In genomic region chr11:61231585-61231984, GRCh38 we compare ENCODE assay signal across 2 cellular contexts. TPM values are rescaled to one million over a fixed set of nuclear protein-coding genes. Genes with fewer than 3 reads are reported as not detected.
"Had no signal": no experiment of that assay in that cellular context is flagged by ENCODE, and none has a peak within 500 bp of the region (broad histone marks: within the 10 kb centered on the region; RNA-seq: fewer than 3 reads in every experiment).

No MANE protein-coding gene starts in this region.

RNA-seq across cellular contexts. Expression of gene PGA5, which starts 9.4 kb away (rescaled TPM):
- total RNA-seq: G401, GM12878 had no signal

RNA-seq across cellular contexts. Expression of gene PGA4, which starts 9.4 kb away (rescaled TPM):
- total RNA-seq: G401, GM12878 had no signal

RNA-seq across cellular contexts. Expression of gene PGA3, which starts 28.3 kb away (rescaled TPM):
- total RNA-seq: G401, GM12878 had no signal
